In genomic region chr12:9660046-9660445, GRCh38 we compare ENCODE assay signal across 17 cellular contexts. TPM values are rescaled to one million over a fixed set of nuclear protein-coding genes. Genes with fewer than 3 reads are reported as not detected.
"Had no signal": no experiment of that assay in that cellular context is flagged by ENCODE, and none has a peak within 500 bp of the region (broad histone marks: within the 10 kb centered on the region; RNA-seq: fewer than 3 reads in every experiment).

No MANE protein-coding gene starts in this region.

- H3K4me1 ChIP-seq: esophagus squamous epithelium, testis had no signal

- H3K4me3 ChIP-seq: cardiac muscle cell, esophagus squamous epithelium, spleen, testis had no signal

- ATAC-seq: left colon, sciatic nerve had no signal

- H3K27me3 ChIP-seq: cardiac muscle cell, esophagus squamous epithelium, spleen, testis had no signal

- DNase-seq: activated CD4-positive, alpha-beta T cell treated with anti-CD3 and anti-CD28 coated beads for 4 hours; esophagus squamous epithelium; foreskin fibroblast; left colon; SHP77; spleen; stimulated activated CD4-positive, alpha-beta T cell treated with anti-CD3 and anti-CD28 coated beads, Interleukin-1b, Interleukin-23, amount 100 ng/mL, for 48 hours; stimulated activated naive CD4-positive, alpha-beta T cell treated with Interleukin-2 at 50 U/mL for 16 hours; T-helper 9 cell; testis had no signal

- H3K9me3 ChIP-seq: esophagus squamous epithelium, spleen, testis had no signal

- H3K27ac ChIP-seq: cardiac muscle cell, esophagus squamous epithelium, testis, VCaP had no signal

RNA-seq across cellular contexts. Expression of gene KLRB1, which starts 52.3 kb away (rescaled TPM):
- total RNA-seq: astrocyte, cardiac muscle cell, lung microvascular endothelial cell, osteoblast, pulmonary artery endothelial cell had no signal
